Comparison of ENCODE assay signal across 7 cellular contexts in the genomic region with DNA sequence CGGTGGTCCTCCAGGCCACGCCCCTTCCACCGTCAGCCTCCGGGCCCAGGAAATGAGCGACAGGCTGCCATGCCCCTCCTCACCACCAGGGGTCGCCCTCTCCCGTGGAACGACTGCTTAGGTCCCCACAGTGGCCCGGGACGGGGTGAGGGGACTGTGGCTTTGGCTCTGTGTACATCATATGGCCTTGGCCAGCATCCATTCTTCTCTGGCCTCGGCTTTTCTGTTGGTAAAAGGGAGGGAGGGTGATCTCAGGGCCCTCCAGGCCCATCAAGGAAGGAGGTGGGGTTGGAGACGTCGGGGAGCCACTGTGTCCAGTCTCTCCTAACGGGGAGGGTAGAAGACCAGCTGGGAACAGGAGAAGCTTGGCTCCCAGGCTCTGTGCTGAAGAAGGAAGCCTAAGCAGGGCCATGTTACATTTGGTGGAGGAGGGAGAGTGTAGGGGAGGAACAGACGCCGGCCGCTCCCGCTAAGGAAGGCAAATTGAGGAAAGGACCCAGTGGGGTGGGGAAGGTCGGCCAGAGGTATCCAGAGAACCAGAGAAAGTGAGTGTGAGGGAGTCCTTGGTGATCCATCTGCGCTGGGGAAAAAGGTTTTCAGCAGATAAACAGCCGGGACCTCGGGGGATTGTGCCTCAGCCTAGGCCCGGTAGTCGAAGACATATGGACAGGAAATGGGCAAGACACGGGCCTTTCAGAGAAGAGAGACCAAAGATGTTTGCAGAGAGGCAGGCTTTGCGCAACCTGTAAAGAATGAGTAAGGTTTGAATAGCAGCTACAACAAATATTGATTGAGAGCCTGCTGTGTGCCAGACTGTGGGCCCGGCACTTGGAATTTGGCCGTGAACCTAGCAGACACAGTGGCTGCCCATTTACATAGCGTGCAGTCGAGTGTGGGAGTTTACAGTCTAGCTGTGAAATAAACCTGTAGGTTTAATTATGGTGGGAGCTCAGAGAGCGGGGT. TPM values are rescaled to one million over a fixed set of nuclear protein-coding genes. Genes with fewer than 3 reads are reported as not detected.
DNase-seq lines count a peak whose midpoint lies in the region; ATAC-seq, FAIRE-seq and TF ChIP-seq lines count a peak whose summit lies in the region.

No MANE protein-coding gene starts in this region.

- peak overlapping the region; percentile 92 to 99 (median 98) for H3K27ac Mint-ChIP-seq in brain

- peak overlapping the region; percentile 13 to 93 (median 77) for H3K4me3 Mint-ChIP-seq in brain

- H3K9me3 Mint-ChIP-seq in brain = peaks cover 0 to 4% (median 0%) of the 10 kb centered on the region in 5 experiments

- no peak overlapping the region; the same call in 1 of the 2 replicates for H3K4me3 ChIP-seq in iPS-20b (ENCODE audit: low read length)
- peak overlapping the region; percentile 17 for H3K4me3 ChIP-seq in smooth muscle cell

- H3K36me3 Mint-ChIP-seq in brain = no peaks in the 10 kb centered on the region

- FAIRE-seq in GM18507 (lab: Jason Lieb, UNC) = peak; percentile 79

- no peak overlapping the region for H3K27ac ChIP-seq in iPS-20b (ENCODE audit: low read length)
- H3K27ac ChIP-seq in smooth muscle cell (ENCODE audit: low read depth) = peak overlapping the region; percentile 50

- H3K36me3 ChIP-seq in iPS-20b (ENCODE audit: insufficient read depth, low read depth, low read length) = no peaks in the 10 kb centered on the region
- no peaks in the 10 kb centered on the region for H3K36me3 ChIP-seq in smooth muscle cell (ENCODE audit: low read depth)

- H3K4me2 ChIP-seq in smooth muscle cell = peak overlapping the region; percentile 78

- ATAC-seq in HG02981 (IDR thresholded peaks at IDR 0.05; ENCODE audit: unreplicated experiment) = peak; percentile 52

- H3K9me3 ChIP-seq in iPS-20b (ENCODE audit: insufficient read depth, low read depth, low read length) (no peaks in the 10 kb centered on the region), smooth muscle cell (replicated peaks; ENCODE audit: low read depth) (no peaks in the 10 kb centered on the region)

- peaks cover 43% of the 10 kb centered on the region for H3K4me1 Mint-ChIP-seq in brain

- H3K9ac ChIP-seq in iPS-20b (ENCODE audit: low read depth, low read length) (peak overlapping the region; percentile 34; the same call in 1 of the 2 replicates), smooth muscle cell (ENCODE audit: low read depth) (peak overlapping the region; percentile 16)

- DNase-seq in GM18507 (ENCODE audit: extremely low spot score, insufficient read length, low read depth) = peak; percentile 80
- DNase-seq in NCI-H2029 (lab: John Stamatoyannopoulos, UW) = peak; percentile 82
- DNase-seq in UCSD-AML1 (lab: John Stamatoyannopoulos, UW; ENCODE audit: unreplicated experiment) = peak; percentile 92
- DNase-seq in smooth muscle cell (lab: John Stamatoyannopoulos, UW; ENCODE audit: unreplicated experiment) = peak; percentile 79

- H2AFZ ChIP-seq in smooth muscle cell (ENCODE audit: low read depth) = peak overlapping the region; percentile 81

- peaks cover 3% of the 10 kb centered on the region for H3F3A ChIP-seq in smooth muscle cell (ENCODE audit: low read depth)

- H4K20me1 ChIP-seq in smooth muscle cell (ENCODE audit: low read depth) = no peaks in the 10 kb centered on the region

- H3K4me1 ChIP-seq in iPS-20b (ENCODE audit: insufficient read depth, low read length) (peaks cover 4% of the 10 kb centered on the region; the same call in 1 of the 2 replicates), smooth muscle cell (ENCODE audit: low read depth) (peaks cover 10% of the 10 kb centered on the region)

- H3K79me2 ChIP-seq in smooth muscle cell (ENCODE audit: low read depth) = no peaks in the 10 kb centered on the region

- no peaks in the 10 kb centered on the region for H3K27me3 Mint-ChIP-seq in brain

- TF ChIP-seq CTCF in brain (conservative IDR thresholded peaks at IDR 0.05) (peak; percentile 99 to 100), smooth muscle cell (IDR thresholded peaks at IDR 0.05; ENCODE audit: borderline replicate concordance, insufficient read depth, poor library complexity, severe bottlenecking) (peak; percentile 100)

- H3K27me3 ChIP-seq in iPS-20b (ENCODE audit: insufficient read depth, low read length) (no peaks in the 10 kb centered on the region; the same call in 1 of the 2 replicates), smooth muscle cell (ENCODE audit: low read depth) (no peaks in the 10 kb centered on the region)

- 37% methylated on average over 31 of the region's 31 CpGs for WGBS in smooth muscle cell (ENCODE audit: low lambda C conversion rate)

RNA-seq across cellular contexts. Expression of gene SH2D6, which starts 2.5 kb away (rescaled TPM):
- polyA plus RNA-seq in brain (ENCODE audit: insufficient read depth, low read depth, low replicate concordance) (1.8 TPM), smooth muscle cell (not detected in 2 replicates)
- not detected in 2 replicates for total RNA-seq in smooth muscle cell

RNA-seq across cellular contexts. Expression of gene CAPG, which starts 10.9 kb away (rescaled TPM):
- 92.2 TPM for polyA plus RNA-seq in brain (ENCODE audit: insufficient read depth, low read depth, low replicate concordance)
- total RNA-seq in smooth muscle cell = 50.1 and 51.6 TPM in 2 replicates
- 96.2 and 183 TPM in 2 replicates for polyA plus RNA-seq in smooth muscle cell
